In genomic region chr6:26199057-26199772, GRCh38 we compare ENCODE assay signal across 8 cellular contexts.
A peak's percentile ranks its signal among the peaks of the same experiment; 100 is the strongest.
DNase-seq lines count a peak whose midpoint lies in the region; ATAC-seq and TF ChIP-seq lines count a peak whose summit lies in the region.

No MANE protein-coding gene starts in this region.

- H3K4me1 ChIP-seq in A673 (ENCODE audit: insufficient read depth, low read length, poor library complexity, severe bottlenecking) (peaks cover 5% of the 10 kb centered on the region), iPS-15b (ENCODE audit: control insufficient read depth, insufficient read depth, low read length) (peaks cover 8% of the 10 kb centered on the region)

- peak overlapping the region; percentile 87 for H3K27ac ChIP-seq in A673 (ENCODE audit: low read depth, low read length, poor library complexity, severe bottlenecking)

- no TSS peak for BruUV-seq in A673 (replicated peaks; lab: Mats Ljungman, UMichigan)

- CTCF ChIA-PET in A673 (lab: Charles Lee): interaction anchor here (0.7 kb wide), 1 partner anchor 23 kb away, joined by 3 read pairs; no protein-coding TSS in a partner anchor

- intact Hi-C loops in A673 (cut with micrococcal nuclease; ENCODE audit: unreplicated experiment) (loop anchor here (5.0 kb wide), 1 partner anchor 77 kb away; a partner anchor contains a TSS), sciatic nerve (cut with DNase I) (no loop called here)

- DNase-seq in A673 (ENCODE audit: low spot score): peak; percentile 94
- DNase-seq in NCI-H2029 (lab: John Stamatoyannopoulos, UW): peak; percentile 95
- peak; percentile 40 for DNase-seq in T-helper 22 cell (ENCODE audit: low read depth)
- DNase-seq in T47D (ENCODE audit: low read depth in 1 of 2, low spot score in 1 of 2): peak; percentile 75 to 98
- peak; percentile 81 for DNase-seq in sciatic nerve (ENCODE audit: low spot score)

- H3K9me3 ChIP-seq in A673 (ENCODE audit: low read depth, low read length, poor library complexity, severe bottlenecking) (no peaks in the 10 kb centered on the region), iPS-15b (ENCODE audit: control insufficient read depth, insufficient read depth, low read length) (no peaks in the 10 kb centered on the region)

- H3K9ac ChIP-seq in iPS-15b (ENCODE audit: low read depth, low read length): peak overlapping the region; percentile 99

- POLR2A ChIA-PET in A673 (lab: Charles Lee; ENCODE audit: low non-redundant PET): interaction anchor here (0.6 to 5.4 kb wide), 16 partner anchors 11 to 1673 kb away, joined by 3 to 85 read pairs (median 4); a partner anchor contains a TSS

- H3K27me3 ChIP-seq in A673 (replicated peaks; ENCODE audit: insufficient read depth, low read depth, low read length, poor library complexity): no peaks in the 10 kb centered on the region
- no peaks in the 10 kb centered on the region for H3K27me3 ChIP-seq in iPS-15b (ENCODE audit: control insufficient read depth, insufficient read depth, low read length)

- in situ Hi-C loops in T47D (cut with HindIII; ENCODE audit: low pct_unique_long_range_greater_than_20kb, low sequenced_read_pairs): no loop called here

- H3K4me3 ChIP-seq in A673 (ENCODE audit: low read depth, low read length, poor library complexity, severe bottlenecking) (peak overlapping the region; percentile 63), iPS-15b (ENCODE audit: low read depth, low read length) (peak overlapping the region; percentile 96)

- H3K36me3 ChIP-seq in A673 (ENCODE audit: insufficient read depth, low read length, poor library complexity, severe bottlenecking): no peaks in the 10 kb centered on the region
- no peaks in the 10 kb centered on the region for H3K36me3 ChIP-seq in iPS-15b (ENCODE audit: control insufficient read depth, insufficient read depth, low read length)

- no peak for TF ChIP-seq CTCF in A673 (conservative IDR thresholded peaks at IDR 0.05; ENCODE audit: low read depth, low read length)

- peak; percentile 57 for ATAC-seq in GM18517 (IDR thresholded peaks at IDR 0.05; ENCODE audit: unreplicated experiment)
- ATAC-seq in HG02981 (IDR thresholded peaks at IDR 0.05; ENCODE audit: unreplicated experiment): peak; percentile 55
- ATAC-seq in sciatic nerve: peak; percentile 86

Comparison
In these comparisons a context has a peak if more than half of its experiments do, and no peak if none do; other contexts are left out.
1. Peak in every context shown above with its lines: DNase-seq, ATAC-seq, H3K4me3 ChIP-seq and H3K27ac ChIP-seq.
2. DNase-seq: peak in every context shown above with its lines; median percentile 95 in NCI-H2029; 94 in A673; 86 in T47D; 81 in sciatic nerve; 40 in T-helper 22 cell.